Comparison of ENCODE assay signal across 22 cellular contexts in the genomic region with DNA sequence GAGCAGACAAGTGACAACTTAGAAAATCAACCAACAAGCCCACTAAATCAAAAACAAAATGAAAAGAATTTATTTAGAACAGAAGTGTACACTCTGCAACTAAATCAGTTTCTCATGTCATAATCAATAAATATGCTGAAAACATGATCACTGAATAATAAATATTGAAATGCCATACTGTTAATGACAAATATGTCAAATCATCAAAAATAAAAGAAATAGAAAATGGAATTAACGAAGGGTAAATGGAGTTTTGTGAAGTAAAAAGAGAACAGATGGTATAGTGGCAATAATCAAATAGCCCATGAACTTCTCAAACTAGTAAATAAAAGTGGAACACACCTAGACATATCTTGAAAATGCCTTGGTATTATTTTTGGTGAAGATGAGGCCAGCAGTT.
"Had no signal": no experiment of that assay in that cellular context is flagged by ENCODE, and none has a peak within 500 bp of the region (broad histone marks: within the 10 kb centered on the region; RNA-seq: fewer than 3 reads in every experiment).

No MANE protein-coding gene starts in this region.

- DNase-seq: colonic mucosa; cortex of kidney; effector memory CD4-positive, alpha-beta T cell; foreskin keratinocyte; heart left ventricle; hypothalamus; immature natural killer cell; islet precursor cell; kidney; kidney glomerular epithelial cell; left colon; left ventricle myocardium inferior; lower lobe of right lung; mesenchymal stem cell; mucosa of descending colon; naive B cell had no signal

- H3K79me2 ChIP-seq: hepatocyte had no signal

- FAIRE-seq: endothelial cell of umbilical vein, frontal cortex, kidney had no signal

- H2AFZ ChIP-seq: hepatocyte had no signal

- H3K4me2 ChIP-seq: hepatocyte had no signal

- H3K36me3 ChIP-seq: colonic mucosa, esophagus muscularis mucosa, gastroesophageal sphincter, heart left ventricle, left ventricle myocardium inferior, lower lobe of right lung had no signal

- H3K27ac ChIP-seq: colonic mucosa, esophagus muscularis mucosa, foreskin keratinocyte, gastroesophageal sphincter, heart left ventricle, hepatocyte, left ventricle myocardium inferior, lower lobe of right lung had no signal

- H3K27me3 ChIP-seq: colonic mucosa, esophagus muscularis mucosa, foreskin keratinocyte, gastroesophageal sphincter, heart left ventricle, hepatocyte had no signal

- H3K9me3 ChIP-seq: colonic mucosa, esophagus muscularis mucosa, gastroesophageal sphincter, heart left ventricle, left ventricle myocardium inferior, lower lobe of right lung, mucosa of descending colon had no signal

- H3K4me1 ChIP-seq: colonic mucosa, esophagus muscularis mucosa, foreskin keratinocyte, gastroesophageal sphincter, heart left ventricle, left ventricle myocardium inferior, lower lobe of right lung had no signal

- H3K4me3 ChIP-seq: colonic mucosa, esophagus muscularis mucosa, gastroesophageal sphincter, heart left ventricle, hepatocyte, left ventricle myocardium inferior, lower lobe of right lung, mucosa of descending colon had no signal

- ATAC-seq: foreskin keratinocyte, gastroesophageal sphincter, heart left ventricle, left colon, left lobe of liver, lower lobe of right lung, mucosa of descending colon had no signal
